In genomic region chr20:6704132-6704861, GRCh38 we compare ENCODE assay signal across 8 cellular contexts.
DNase-seq lines count a peak whose midpoint lies in the region; ATAC-seq lines count a peak whose summit lies in the region.

No MANE protein-coding gene starts in this region.

- H3K4me3 ChIP-seq in skeletal muscle tissue (ENCODE audit: low read length in 3 of 3) = no peak overlapping the region
- H3K4me3 ChIP-seq in Karpas-422 (ENCODE audit: low read length) = no peak overlapping the region

- H3K4me2 ChIP-seq in Karpas-422 (ENCODE audit: low read depth, low read length, poor library complexity, severe bottlenecking) = no peak overlapping the region

- peak; percentile 69 for DNase-seq in GM04503 (ENCODE audit: low read depth)
- DNase-seq in astrocyte of the hippocampus (ENCODE audit: low read depth, low spot score) = peak; percentile 59
- DNase-seq in iris pigment epithelial cell (ENCODE audit: low read depth) = peak; percentile 74
- DNase-seq in DMS 273 treated with DMSO at 0.1 percent for 48 hours (lab: John Stamatoyannopoulos, UW) = no peak
- DNase-seq in Karpas-422 = no peak
- no peak for DNase-seq in activated CD4-positive, CD25-positive, alpha-beta regulatory T cell (lab: John Stamatoyannopoulos, UW)

- H3K4me1 ChIP-seq in skeletal muscle tissue (ENCODE audit: control insufficient read depth in 3 of 3, insufficient read depth in 3 of 3, low read length in 3 of 3) = peaks cover 9 to 17% (median 10%) of the 10 kb centered on the region in 3 donors
- no peaks in the 10 kb centered on the region for H3K4me1 ChIP-seq in Karpas-422 (ENCODE audit: low read length)

- H3K9ac ChIP-seq in skeletal muscle tissue (ENCODE audit: low read depth in 1 of 3, low read length in 3 of 3) (no peak overlapping the region), Karpas-422 (ENCODE audit: low read length) (no peak overlapping the region)

- no peaks in the 10 kb centered on the region for H3K9me2 ChIP-seq in Karpas-422 (replicated peaks; ENCODE audit: insufficient read depth, low read length)

- H3K79me2 ChIP-seq in Karpas-422 (ENCODE audit: low read length) = no peaks in the 10 kb centered on the region

- ATAC-seq in HG02678 (IDR thresholded peaks at IDR 0.05; ENCODE audit: unreplicated experiment) = no peak

- H3K27ac ChIP-seq in skeletal muscle tissue (ENCODE audit: low read depth, low read length) = peak overlapping the region; percentile 32
- H3K27ac ChIP-seq in Karpas-422 (ENCODE audit: low read length) = no peak overlapping the region

- no peaks in the 10 kb centered on the region for H3K36me3 ChIP-seq in skeletal muscle tissue (ENCODE audit: control insufficient read depth in 3 of 3, insufficient read depth in 3 of 3, low read length in 3 of 3)
- no peaks in the 10 kb centered on the region for H3K36me3 ChIP-seq in Karpas-422 (ENCODE audit: insufficient read depth, low read length)

- H3K27me3 ChIP-seq in skeletal muscle tissue (ENCODE audit: control insufficient read depth in 3 of 3, insufficient read depth in 3 of 3, low read length in 3 of 3) (no peaks in the 10 kb centered on the region), Karpas-422 (ENCODE audit: low read length) (no peaks in the 10 kb centered on the region)

- no peak overlapping the region for H2AFZ ChIP-seq in Karpas-422 (ENCODE audit: low read length)

- H3K9me3 ChIP-seq in skeletal muscle tissue (ENCODE audit: control insufficient read depth in 3 of 3, low read length in 3 of 3) (no peaks in the 10 kb centered on the region), Karpas-422 (ENCODE audit: low read length) (peaks cover 4% of the 10 kb centered on the region; the same call in 1 of the 2 replicates)

- no peaks in the 10 kb centered on the region for H4K20me1 ChIP-seq in Karpas-422 (ENCODE audit: insufficient read depth, low read depth, low read length)

Comparison
In these comparisons a context has a peak if more than half of its experiments do, and no peak if none do; other contexts are left out.
1. DNase-seq: peak in GM04503 (single experiment), astrocyte of the hippocampus (single experiment) and iris pigment epithelial cell (single experiment); none in DMS 273 treated with DMSO at 0.1 percent for 48 hours (single experiment), Karpas-422 (single experiment) and activated CD4-positive, CD25-positive, alpha-beta regulatory T cell (0 of 4).